In the genomic region with DNA sequence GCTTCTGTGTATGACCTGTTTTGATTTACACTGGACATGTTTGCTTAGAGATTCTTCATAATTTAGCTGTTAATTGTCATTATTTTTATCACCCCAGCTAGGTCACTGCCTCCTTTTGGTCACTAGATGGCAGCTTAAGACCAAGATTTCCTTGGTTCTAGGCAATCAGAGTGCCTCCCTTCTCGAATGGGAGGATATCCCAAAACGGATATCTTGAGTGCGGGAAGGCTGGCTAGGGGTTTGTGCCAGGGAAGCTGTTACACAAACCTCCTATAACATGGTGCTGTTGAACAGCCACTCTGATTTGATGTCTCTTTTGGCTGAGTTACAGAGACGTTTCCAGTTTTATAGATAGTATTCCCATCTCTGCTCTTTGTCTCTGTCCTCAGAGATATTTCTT, we compare ENCODE assay signal across 9 cellular contexts.
DNase-seq lines count a peak whose midpoint lies in the region; TF ChIP-seq lines count a peak whose summit lies in the region.
"Had no signal": no experiment of that assay in that cellular context is flagged by ENCODE, and none has a peak within 500 bp of the region (broad histone marks: within the 10 kb centered on the region; RNA-seq: fewer than 3 reads in every experiment).

No MANE protein-coding gene starts in this region.

- H3K9ac ChIP-seq in H9 (ENCODE audit: extremely low read depth, insufficient read length, low read length): no peak overlapping the region
- no peak overlapping the region for H3K9ac ChIP-seq in trophoblast cell (ENCODE audit: low read length)

- no peak overlapping the region for H3K4me2 ChIP-seq in H9 (ENCODE audit: insufficient read depth, insufficient read length, low read length)
- no peak overlapping the region for H3K4me2 ChIP-seq in trophoblast cell (ENCODE audit: low read length)

- no peak overlapping the region for H3K27ac Mint-ChIP-seq in H9
- H3K27ac Mint-ChIP-seq: T-helper 1 cell treated with Interleukin-12 subunit alpha and Interleukin-12 subunit beta and Interleukin-4 antibody, amounts not matched to agents 30 μg/mL and 1 μg/mL, for 36 hours had no signal

- no peaks in the 10 kb centered on the region for H3K4me1 Mint-ChIP-seq in H9

- no peak overlapping the region for H4K5ac ChIP-seq in H9 (ENCODE audit: insufficient read length, low read depth, low read length)

- no peak overlapping the region for H3K4ac ChIP-seq in H9 (ENCODE audit: low read depth, low read length)
- H3K4ac ChIP-seq in trophoblast cell (ENCODE audit: low read depth, low read length): no peak overlapping the region

- no CpG with 5 or more reads among the region's 4 CpGs for WGBS in H9 (ENCODE audit: extremely low coverage, insufficient read length, low lambda C conversion rate)
- WGBS in trophoblast cell (ENCODE audit: extremely low coverage, insufficient coverage, insufficient read length): no CpG with 5 or more reads among the region's 4 CpGs

- no peak overlapping the region for H3T11ph ChIP-seq in H9 (ENCODE audit: low read length)

- no peak overlapping the region for H2AFZ ChIP-seq in H9 (ENCODE audit: low read length)
- H2AFZ ChIP-seq in trophoblast cell (ENCODE audit: insufficient read depth, low read length, poor library complexity): no peak overlapping the region

- H3K56ac ChIP-seq in H9 (ENCODE audit: insufficient read length, low read depth, low read length): no peak overlapping the region

- H3K23ac ChIP-seq in H9 (ENCODE audit: insufficient read length, low read depth, low read length) (no peak overlapping the region), trophoblast cell (ENCODE audit: low read length) (no peak overlapping the region)

- H3K36me3 Mint-ChIP-seq in H9 (ENCODE audit: insufficient read depth in 1 of 3, low read depth in 3 of 3): no peaks in the 10 kb centered on the region

- no peaks in the 10 kb centered on the region for H3K9me3 ChIP-seq in H9 (ENCODE audit: control insufficient read depth, low read depth, low read length)
- H3K9me3 ChIP-seq in trophoblast cell (ENCODE audit: insufficient read depth, low read depth, low read length): no peaks in the 10 kb centered on the region

- peak; percentile 70 for TF ChIP-seq CTCF in GM12864 (IDR thresholded peaks at IDR 0.05; ENCODE audit: low read depth, low read length, missing control alignments)
- peak; percentile 91 for TF ChIP-seq CTCF in H9 (conservative IDR thresholded peaks at IDR 0.05)
- TF ChIP-seq CTCF in fibroblast of mammary gland (conservative IDR thresholded peaks at IDR 0.05; ENCODE audit: control insufficient read depth, insufficient read depth, low read depth, low read length): peak; percentile 82

- H2AK5ac ChIP-seq in H9 (ENCODE audit: insufficient read length, low read length) (no peak overlapping the region), trophoblast cell (ENCODE audit: low read length) (no peak overlapping the region)

- H4K8ac ChIP-seq in H9 (replicated peaks; ENCODE audit: insufficient read length, low read depth, low read length) (no peak overlapping the region), trophoblast cell (ENCODE audit: low read depth, low read length) (no peak overlapping the region)

- no peaks in the 10 kb centered on the region for H3K79me2 ChIP-seq in H9 (ENCODE audit: insufficient read depth, low read length)
- H3K79me2 ChIP-seq in trophoblast cell (ENCODE audit: control insufficient read depth, insufficient read depth, low read length, poor library complexity): no peaks in the 10 kb centered on the region

- H2BK5ac ChIP-seq in H9 (ENCODE audit: insufficient read length, low read length): no peak overlapping the region
- H2BK5ac ChIP-seq in trophoblast cell (ENCODE audit: low read depth, low read length, poor library complexity): no peak overlapping the region

- H3K4me3 ChIP-seq in GM12864 (ENCODE audit: low read depth, low read length) (no peak overlapping the region), fibroblast of mammary gland (ENCODE audit: control insufficient read depth, low read depth, low read length) (no peak overlapping the region), trophoblast cell (ENCODE audit: low read depth, low read length) (no peak overlapping the region)

- H2BK120ac ChIP-seq in H9 (ENCODE audit: low read depth, low read length, poor library complexity, severe bottlenecking) (no peak overlapping the region), trophoblast cell (ENCODE audit: insufficient read depth, low read length, poor library complexity) (no peak overlapping the region)

- in situ Hi-C loops in SK-MEL-5 (cut with HindIII; ENCODE audit: low pct_unique_long_range_greater_than_20kb, low sequenced_read_pairs): no loop called here

- no peaks in the 10 kb centered on the region for H3K79me1 ChIP-seq in H9 (ENCODE audit: insufficient read depth, low read depth, low read length, poor library complexity, severe bottlenecking)
- no peaks in the 10 kb centered on the region for H3K79me1 ChIP-seq in trophoblast cell (ENCODE audit: low read length)

- H4K20me1 ChIP-seq in H9 (ENCODE audit: control insufficient read depth, insufficient read depth, insufficient read length): no peaks in the 10 kb centered on the region

- H3K27me3 ChIP-seq in H9 (ENCODE audit: insufficient read depth, low read length) (no peaks in the 10 kb centered on the region), trophoblast cell (ENCODE audit: insufficient read depth, low read length) (no peaks in the 10 kb centered on the region)

- H2BK12ac ChIP-seq in H9 (ENCODE audit: insufficient read length, low read depth, low read length) (no peak overlapping the region), trophoblast cell (ENCODE audit: low read length) (no peak overlapping the region)

- no peaks in the 10 kb centered on the region for H3K23me2 ChIP-seq in H9 (ENCODE audit: insufficient read length, low read depth, low read length, poor library complexity, severe bottlenecking)

- no peaks in the 10 kb centered on the region for H3K36me3 ChIP-seq in trophoblast cell (ENCODE audit: control insufficient read depth in 1 of 2, insufficient read depth in 2 of 2, low read length in 2 of 2)

- H3K9me3 Mint-ChIP-seq in H9: peaks cover 2 to 3% of the 10 kb centered on the region in 2 experiments; a peak in 3 of 5 replicates

- H3K4me3 Mint-ChIP-seq in H9: no peak overlapping the region
- H3K4me3 Mint-ChIP-seq: T-helper 1 cell treated with Interleukin-12 subunit alpha and Interleukin-12 subunit beta and Interleukin-4 antibody, amounts not matched to agents 30 μg/mL and 1 μg/mL, for 36 hours had no signal

- no peaks in the 10 kb centered on the region for H3K4me1 ChIP-seq in H9 (ENCODE audit: insufficient read depth, low read length)
- H3K4me1 ChIP-seq in trophoblast cell (ENCODE audit: control insufficient read depth in 1 of 2, insufficient read depth in 2 of 2, low read length in 2 of 2): no peaks in the 10 kb centered on the region

- H3K18ac ChIP-seq in H9 (ENCODE audit: insufficient read length, low read depth, low read length): no peak overlapping the region
- H3K18ac ChIP-seq in trophoblast cell (ENCODE audit: low read length): no peak overlapping the region

- no peak overlapping the region for H4K91ac ChIP-seq in H9 (ENCODE audit: insufficient read length, low read depth, low read length)
- H4K91ac ChIP-seq in trophoblast cell (ENCODE audit: low read depth, low read length): no peak overlapping the region

- no peak overlapping the region for H2BK20ac ChIP-seq in H9 (ENCODE audit: low read depth, low read length, poor library complexity, severe bottlenecking)

- H3K14ac ChIP-seq in H9 (ENCODE audit: insufficient read depth, low read length) (no peak overlapping the region), trophoblast cell (ENCODE audit: low read length) (no peak overlapping the region)

- no peaks in the 10 kb centered on the region for H3K27me3 Mint-ChIP-seq in H9 (ENCODE audit: low read depth)

- H2BK15ac ChIP-seq in H9 (ENCODE audit: low read depth, low read length): no peak overlapping the region

- no peak overlapping the region for H4K12ac ChIP-seq in trophoblast cell (ENCODE audit: low read depth, low read length)

- peak; percentile 24 to 29 for DNase-seq in AML-193 (lab: John Stamatoyannopoulos, UW)
- peak; percentile 21 for DNase-seq in GM12864 (ENCODE audit: low read depth)
- peak; percentile 53 for DNase-seq in H9
- DNase-seq in Kasumi-1 (lab: John Stamatoyannopoulos, UW): peak; percentile 66 to 74
- peak; percentile 70 for DNase-seq in SK-MEL-5 (ENCODE audit: low read depth, low spot score)
- DNase-seq in fibroblast of mammary gland (ENCODE audit: low read depth): peak; percentile 48
- peak; percentile 12 to 78 for DNase-seq in trophoblast cell
- no peak for DNase-seq in activated CD8-positive, alpha-beta memory T cell treated with anti-CD3 and anti-CD28 coated beads for 24 hours

- no peak overlapping the region for H3K27ac ChIP-seq in H9 (ENCODE audit: insufficient read length, low read depth, low read length)
- no peak overlapping the region for H3K27ac ChIP-seq in trophoblast cell (ENCODE audit: low read depth, low read length)
